1 cellular context compared by ENCODE assay signal in genomic region chr1:40979241-40980067, GRCh38.
TF ChIP-seq lines count a peak whose summit lies in the region.

Gene CTPS1, plus strand, starts transcription at chr1:40979696. Its CDS starts 3,595 bp downstream, at chr1:40983291.

TF ChIP-seq in HEK293, 187 proteins besides CTCF, POLR2A, EP300 and RAD21 (continued from another document and continues in another):
- no peak for TF ChIP-seq AEBP2 (tag by site-specific recombination; IDR thresholded peaks at IDR 0.05; ENCODE audit: borderline replicate concordance)
- TF ChIP-seq TCF7L2 (IDR thresholded peaks at IDR 0.05; ENCODE audit: borderline replicate concordance, low read depth, low read length), result no peak
- TF ChIP-seq PATZ1 (tag by site-specific recombination; IDR thresholded peaks at IDR 0.05), result peak; percentile 84
- TF ChIP-seq SALL2 (tag by site-specific recombination; IDR thresholded peaks at IDR 0.05; ENCODE audit: borderline replicate concordance), result no peak
- TF ChIP-seq ZNF560 (tag by site-specific recombination; IDR thresholded peaks at IDR 0.05; ENCODE audit: borderline replicate concordance), result no peak
- no peak for TF ChIP-seq ZNF148 (tag by site-specific recombination; IDR thresholded peaks at IDR 0.05; ENCODE audit: borderline replicate concordance)
- no peak for TF ChIP-seq ZNF157 (tag by site-specific recombination; IDR thresholded peaks at IDR 0.05)
- peak; percentile 95 for TF ChIP-seq ZNF2 (tag by site-specific recombination; IDR thresholded peaks at IDR 0.05)
- TF ChIP-seq ZNF302 (tag by site-specific recombination; IDR thresholded peaks at IDR 0.05; ENCODE audit: low read depth), result no peak
- TF ChIP-seq ZNF501 (tag by site-specific recombination; IDR thresholded peaks at IDR 0.05), result peak; percentile 63; the same call in 1 of the 2 replicates
- no peak for TF ChIP-seq ZNF155 (tag by site-specific recombination; IDR thresholded peaks at IDR 0.05)
- peak; percentile 58 for TF ChIP-seq KLF9 (tag by site-specific recombination; IDR thresholded peaks at IDR 0.05; ENCODE audit: low read depth)
- TF ChIP-seq ZNF561 (tag by site-specific recombination; IDR thresholded peaks at IDR 0.05; ENCODE audit: borderline replicate concordance), result peak; percentile 91
- TF ChIP-seq ZNF394 (tag by site-specific recombination; IDR thresholded peaks at IDR 0.05; ENCODE audit: borderline replicate concordance), result no peak; the same call in 1 of the 2 replicates
- TF ChIP-seq ZNF449 (tag by site-specific recombination; IDR thresholded peaks at IDR 0.05), result no peak
- TF ChIP-seq ZBTB21 (tag by site-specific recombination; IDR thresholded peaks at IDR 0.05), result no peak
- no peak for TF ChIP-seq ZNF529 (tag by site-specific recombination; IDR thresholded peaks at IDR 0.05; ENCODE audit: insufficient replicate concordance)
- no peak for TF ChIP-seq TRIM28 (IDR thresholded peaks at IDR 0.05; ENCODE audit: borderline replicate concordance, low read length)
- no peak for TF ChIP-seq BCL11A (tag by site-specific recombination; IDR thresholded peaks at IDR 0.05; ENCODE audit: low read depth)
- TF ChIP-seq WT1 (tag by site-specific recombination; IDR thresholded peaks at IDR 0.05), result no peak
- no peak for TF ChIP-seq ZNF174 (tag by site-specific recombination; IDR thresholded peaks at IDR 0.05)
- TF ChIP-seq KLF8 (tag by site-specific recombination; IDR thresholded peaks at IDR 0.05), result peak; percentile 75; the same call in 1 of the 2 replicates
- TF ChIP-seq ZSCAN23 (tag by site-specific recombination; IDR thresholded peaks at IDR 0.05), result no peak
- no peak for TF ChIP-seq ZNF530 (tag by site-specific recombination; IDR thresholded peaks at IDR 0.05; ENCODE audit: low read depth)
- peak; percentile 96 for TF ChIP-seq ZBTB8A (tag by site-specific recombination; IDR thresholded peaks at IDR 0.05)
- no peak for TF ChIP-seq ZNF670 (tag by site-specific recombination; IDR thresholded peaks at IDR 0.05; ENCODE audit: low read depth)
- TF ChIP-seq SP3 (tag by site-specific recombination; IDR thresholded peaks at IDR 0.05), result peak; percentile 73
- TF ChIP-seq ZNF658 (tag by site-specific recombination; IDR thresholded peaks at IDR 0.05), result no peak
- TF ChIP-seq ZSCAN4 (tag by site-specific recombination; IDR thresholded peaks at IDR 0.05), result peak; percentile 29; the same call in 1 of the 2 replicates
- no peak for TF ChIP-seq ZNF350 (tag by site-specific recombination; IDR thresholded peaks at IDR 0.05)
- peak; percentile 80 for TF ChIP-seq ZXDB (tag by site-specific recombination; IDR thresholded peaks at IDR 0.05)
- no peak for TF ChIP-seq ZBTB6 (tag by site-specific recombination; IDR thresholded peaks at IDR 0.05)
- peak; percentile 24 for TF ChIP-seq SETDB1 (IDR thresholded peaks at IDR 0.05; ENCODE audit: insufficient read length, low read length)
- TF ChIP-seq ZNF585B (tag by site-specific recombination; IDR thresholded peaks at IDR 0.05), result no peak
- TF ChIP-seq ZNF221 (tag by site-specific recombination; IDR thresholded peaks at IDR 0.05; ENCODE audit: borderline replicate concordance), result no peak
- TF ChIP-seq ZNF768 (tag by site-specific recombination; IDR thresholded peaks at IDR 0.05), result no peak
- no peak for TF ChIP-seq ZNF596 (tag by site-specific recombination; IDR thresholded peaks at IDR 0.05)
- TF ChIP-seq ZNF114 (tag by site-specific recombination; IDR thresholded peaks at IDR 0.05), result no peak
- peak; percentile 90 for TF ChIP-seq ZNF704 (tag by site-specific recombination; IDR thresholded peaks at IDR 0.05)
- peak; percentile 63; the same call in 1 of the 2 replicates for TF ChIP-seq ZNF280D (tag by site-specific recombination; IDR thresholded peaks at IDR 0.05)
- no peak for TF ChIP-seq IKZF3 (tag by site-specific recombination; IDR thresholded peaks at IDR 0.05)
- TF ChIP-seq ZNF223 (tag by site-specific recombination; IDR thresholded peaks at IDR 0.05), result no peak
- no peak for TF ChIP-seq ZNF677 (tag by site-specific recombination; IDR thresholded peaks at IDR 0.05)
- TF ChIP-seq ZNF488 (tag by site-specific recombination; IDR thresholded peaks at IDR 0.05), result no peak
- no peak; the same call in 1 of the 2 replicates for TF ChIP-seq INSM2 (tag by site-specific recombination; IDR thresholded peaks at IDR 0.05)
- TF ChIP-seq ZNF664 (tag by site-specific recombination; IDR thresholded peaks at IDR 0.05), result no peak
- peak; percentile 35; the same call in 1 of the 2 replicates for TF ChIP-seq ZSCAN5A (tag by site-specific recombination; IDR thresholded peaks at IDR 0.05)
